ENCODE assay signal across 8 cellular contexts in the genomic region with DNA sequence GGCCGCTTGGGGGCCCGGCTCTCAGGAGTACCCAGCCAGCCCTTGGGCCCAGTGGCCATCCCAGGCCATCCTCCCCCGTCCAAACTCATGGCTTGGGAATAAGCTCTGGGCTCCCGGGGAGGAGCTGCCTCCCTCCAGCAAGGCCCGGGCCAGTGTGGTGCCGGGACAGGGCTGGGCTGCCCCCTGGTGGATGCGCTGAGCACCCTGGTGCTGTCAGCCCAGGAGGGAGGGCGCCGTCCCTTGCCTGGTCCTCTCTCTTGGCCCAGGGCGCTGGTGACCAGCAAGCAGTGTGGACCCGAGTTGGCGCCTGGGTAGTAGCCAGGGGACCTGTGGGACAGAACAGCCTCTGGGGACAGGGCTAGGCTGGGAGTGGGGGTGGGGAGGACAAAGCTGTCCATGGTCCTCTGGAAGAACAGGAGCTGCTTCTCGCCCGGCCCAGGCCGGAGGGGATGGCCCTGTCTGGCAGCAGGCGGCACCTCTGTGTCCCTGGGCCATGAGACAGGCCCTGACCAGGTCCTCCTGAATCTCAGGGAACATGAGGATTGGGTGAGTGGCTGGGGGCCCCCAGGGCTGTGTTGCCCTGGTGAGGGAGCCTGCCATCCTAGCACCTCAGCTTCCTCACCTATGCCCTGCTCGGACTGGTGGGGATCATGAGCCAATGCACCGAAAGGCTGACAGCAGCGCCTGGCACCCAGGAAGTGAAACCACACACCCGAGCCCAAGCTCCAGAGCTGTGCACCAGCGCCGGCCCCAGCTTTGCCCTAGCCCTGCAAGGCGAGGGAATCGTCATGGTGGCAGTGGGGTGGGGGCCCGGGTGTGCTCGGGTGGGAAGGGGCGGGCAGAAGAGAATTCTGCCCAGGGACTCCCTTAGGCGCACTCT. TPM values are rescaled to one million over a fixed set of nuclear protein-coding genes. Genes with fewer than 3 reads are reported as not detected.
A peak's percentile ranks its signal among the peaks of the same experiment; 100 is the strongest.
DNase-seq lines count a peak whose midpoint lies in the region; ATAC-seq and TF ChIP-seq lines count a peak whose summit lies in the region.

No MANE protein-coding gene starts in this region.

- peak; percentile 99 for TF ChIP-seq CTCF in AG04449 (IDR thresholded peaks at IDR 0.05; ENCODE audit: insufficient read depth, low read length, missing control alignments)

- H3K14ac ChIP-seq in mesenchymal stem cell (ENCODE audit: low read length in 2 of 2), result no peak overlapping the region

- 57% methylated on average over 28 of the region's 28 CpGs for WGBS in mesenchymal stem cell

- H4K8ac ChIP-seq in mesenchymal stem cell (ENCODE audit: low read length), result peak overlapping the region; percentile 49

- POLR2A ChIA-PET in AG04449 (lab: Yijun Ruan, JAX), result interaction anchor here (0.7 to 1.6 kb wide), 6 partner anchors 150 to 187 kb away, joined by 4 to 11 read pairs (median 6); a partner anchor contains a TSS
- POLR2A ChIA-PET in activated CD4-positive, alpha-beta memory T cell treated with anti-CD3 and anti-CD28 coated beads, Interleukin-2, amount 10 ng/mL, durations not matched to agents 7 days and 5 days (lab: Charles Lee), result interaction anchor here (0.7 to 2.8 kb wide), 13 partner anchors 9 to 473 kb away, joined by 3 to 48 read pairs (median 3); a partner anchor contains a TSS

- CTCF ChIA-PET in AG04449 (lab: Yijun Ruan, JAX), result interaction anchor here (0.6 to 21.2 kb wide), 44 partner anchors 8 to 266 kb away, joined by 3 to 891 read pairs (median 4); a partner anchor contains a TSS
- CTCF ChIA-PET in activated CD4-positive, alpha-beta memory T cell treated with anti-CD3 and anti-CD28 coated beads, Interleukin-2, amount 10 ng/mL, durations not matched to agents 7 days and 5 days (lab: Charles Lee), result interaction anchor here (0.6 to 6.7 kb wide), 27 partner anchors 9 to 1417 kb away, joined by 3 to 175 read pairs (median 4); a partner anchor contains a TSS

- H2AFZ ChIP-seq in mesenchymal stem cell (ENCODE audit: low read depth, low read length), result no peak overlapping the region

- no peaks in the 10 kb centered on the region for H3K27me3 Mint-ChIP-seq in activated CD4-positive, alpha-beta memory T cell treated with anti-CD3 and anti-CD28 coated beads, Interleukin-2, amount 10 ng/mL, durations not matched to agents 7 days and 5 days

- peak; percentile 21 for DNase-seq in AG04449 (ENCODE audit: low read depth, low spot score)
- DNase-seq in NAMALWA (ENCODE audit: low spot score), result peak; percentile 75
- DNase-seq in activated CD4-positive, alpha-beta memory T cell treated with anti-CD3 and anti-CD28 coated beads, Interleukin-2, amount 10 ng/mL, durations not matched to agents 7 days and 5 days, result peak; percentile 81
- DNase-seq in ecto neural progenitor cell (ENCODE audit: low spot score), result peak; percentile 89
- peak; percentile 76 for DNase-seq in mesenchymal stem cell
- DNase-seq in stimulated activated CD8-positive, alpha-beta memory T cell treated with anti-CD3 and anti-CD28 coated beads, Interleukin-15, amount 100 ng/mL, for 4 hours (ENCODE audit: low read depth in 2 of 2), result peak; percentile 37 to 39
- no peak for DNase-seq in NCI-H1436 (lab: John Stamatoyannopoulos, UW)

- ATAC-seq in GM18498 (IDR thresholded peaks at IDR 0.05; ENCODE audit: unreplicated experiment), result peak; percentile 55

- peaks cover 5 to 14% of the 10 kb centered on the region in 2 experiments for H3K36me3 ChIP-seq in mesenchymal stem cell (ENCODE audit: control insufficient read depth in 1 of 2, insufficient read depth in 2 of 2, low read depth in 1 of 2, low read length in 2 of 2)

- H3K9ac ChIP-seq in mesenchymal stem cell (ENCODE audit: low read length), result peak overlapping the region; percentile 43

- no peaks in the 10 kb centered on the region for H3K27me3 ChIP-seq in mesenchymal stem cell (ENCODE audit: control insufficient read depth in 1 of 2, insufficient read depth in 1 of 2, low read length in 2 of 2)

- H4K91ac ChIP-seq in mesenchymal stem cell (ENCODE audit: low read length), result peak overlapping the region; percentile 19

- no peak overlapping the region for H2BK5ac ChIP-seq in mesenchymal stem cell (ENCODE audit: low read depth, low read length, poor library complexity, severe bottlenecking)

- H3K4me3 Mint-ChIP-seq in activated CD4-positive, alpha-beta memory T cell treated with anti-CD3 and anti-CD28 coated beads, Interleukin-2, amount 10 ng/mL, durations not matched to agents 7 days and 5 days, result no peak overlapping the region

- H3K4me1 Mint-ChIP-seq in activated CD4-positive, alpha-beta memory T cell treated with anti-CD3 and anti-CD28 coated beads, Interleukin-2, amount 10 ng/mL, durations not matched to agents 7 days and 5 days, result peaks cover 8% of the 10 kb centered on the region

- H2BK15ac ChIP-seq in mesenchymal stem cell (ENCODE audit: low read depth, poor library complexity, severe bottlenecking), result no peak overlapping the region

- peaks cover 2% of the 10 kb centered on the region for H3K79me1 ChIP-seq in mesenchymal stem cell (replicated peaks; ENCODE audit: low read length, poor library complexity, severe bottlenecking)

- no peak overlapping the region for H3K27ac Mint-ChIP-seq in activated CD4-positive, alpha-beta memory T cell treated with anti-CD3 and anti-CD28 coated beads, Interleukin-2, amount 10 ng/mL, durations not matched to agents 7 days and 5 days

- no peak overlapping the region for H3K4ac ChIP-seq in mesenchymal stem cell (ENCODE audit: low read depth in 1 of 2, low read length in 2 of 2)

- H3K18ac ChIP-seq in mesenchymal stem cell (ENCODE audit: low read depth in 1 of 2, low read length in 2 of 2), result no peak overlapping the region

- H3K9me3 ChIP-seq in mesenchymal stem cell (ENCODE audit: control insufficient read depth, low read length), result no peaks in the 10 kb centered on the region

- peaks cover 7% of the 10 kb centered on the region for H3K4me1 ChIP-seq in mesenchymal stem cell (ENCODE audit: control insufficient read depth, insufficient read depth, low read depth, low read length)

- no peak overlapping the region for H3K27ac ChIP-seq in mesenchymal stem cell (ENCODE audit: low read length, poor library complexity, severe bottlenecking)

- peak overlapping the region; percentile 43 for H2AK5ac ChIP-seq in mesenchymal stem cell (ENCODE audit: low read length, severe bottlenecking)

- peak overlapping the region in 1 of 2 experiments; percentile 58 for H2BK12ac ChIP-seq in mesenchymal stem cell (ENCODE audit: low read length in 2 of 2)

- H2BK120ac ChIP-seq in mesenchymal stem cell (ENCODE audit: low read depth, low read length), result no peak overlapping the region

- no peak overlapping the region for H3K23ac ChIP-seq in mesenchymal stem cell (ENCODE audit: low read length in 2 of 2)

- H3K4me3 ChIP-seq in AG04449 (ENCODE audit: low read depth, low read length) (no peak overlapping the region), mesenchymal stem cell (ENCODE audit: insufficient read depth in 1 of 2, low read depth in 1 of 2, low read length in 2 of 2) (no peak overlapping the region)

- H3K4me2 ChIP-seq in mesenchymal stem cell (ENCODE audit: low read length, poor library complexity, severe bottlenecking), result no peak overlapping the region

- H3K36me3 Mint-ChIP-seq in activated CD4-positive, alpha-beta memory T cell treated with anti-CD3 and anti-CD28 coated beads, Interleukin-2, amount 10 ng/mL, durations not matched to agents 7 days and 5 days (ENCODE audit: low read depth), result no peaks in the 10 kb centered on the region

- no peaks in the 10 kb centered on the region for H3K9me3 Mint-ChIP-seq in activated CD4-positive, alpha-beta memory T cell treated with anti-CD3 and anti-CD28 coated beads, Interleukin-2, amount 10 ng/mL, durations not matched to agents 7 days and 5 days

RNA-seq across cellular contexts. Expression of a gene that starts 9.4 kb away (rescaled TPM):
- total RNA-seq in activated CD4-positive, alpha-beta memory T cell treated with anti-CD3 and anti-CD28 coated beads, Interleukin-2, amount 10 ng/mL, durations not matched to agents 7 days and 5 days, result 1 to 10 TPM; 6.2 to 6.3 TPM
- polyA plus RNA-seq in mesenchymal stem cell (2013, experiment 1 of 2), result 1.8 TPM
- polyA plus RNA-seq in mesenchymal stem cell (2013, experiment 2 of 2), result 1.7 TPM

RNA-seq across cellular contexts. Expression of a gene that starts 9.7 kb away (rescaled TPM):
- total RNA-seq in activated CD4-positive, alpha-beta memory T cell treated with anti-CD3 and anti-CD28 coated beads, Interleukin-2, amount 10 ng/mL, durations not matched to agents 7 days and 5 days, result 100 to 1,000 TPM; 151 to 160 TPM
- polyA plus RNA-seq in mesenchymal stem cell (2013, experiment 1 of 2), result 163 TPM
- 180 TPM for polyA plus RNA-seq in mesenchymal stem cell (2013, experiment 2 of 2)

RNA-seq across cellular contexts. Expression of a gene that starts 30.4 kb away (rescaled TPM):
- total RNA-seq in activated CD4-positive, alpha-beta memory T cell treated with anti-CD3 and anti-CD28 coated beads, Interleukin-2, amount 10 ng/mL, durations not matched to agents 7 days and 5 days, result 1 to 10 TPM; 6.8 to 9.5 TPM
- polyA plus RNA-seq in mesenchymal stem cell (2013, experiment 1 of 2), result 10.6 TPM
- polyA plus RNA-seq in mesenchymal stem cell (2013, experiment 2 of 2), result 10.8 TPM
